Comparison of ENCODE assay signal across 7 cellular contexts in the genomic region with DNA sequence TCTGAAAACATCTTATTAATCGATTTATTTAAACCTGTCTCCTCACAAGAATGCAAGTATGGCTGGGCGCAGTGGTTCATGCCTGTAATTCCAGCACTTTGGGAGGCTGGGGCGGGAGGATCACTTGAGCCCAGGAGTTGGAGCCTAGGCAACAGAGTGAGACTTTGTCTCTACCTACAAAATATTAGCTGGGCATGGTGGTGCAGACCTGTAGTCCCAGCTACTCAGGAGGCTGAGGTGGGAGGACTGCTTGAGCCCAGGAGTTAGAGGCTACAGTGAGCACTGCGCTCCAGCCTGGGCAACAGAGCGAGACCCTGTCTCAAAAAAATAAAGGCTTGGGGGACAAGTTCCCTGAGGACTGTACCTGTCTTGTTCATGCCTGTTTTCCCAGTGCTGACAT.
A peak's percentile ranks its signal among the peaks of the same experiment; 100 is the strongest.
DNase-seq lines count a peak whose midpoint lies in the region; ATAC-seq and TF ChIP-seq lines count a peak whose summit lies in the region.
"Not testable (repeated sequence)": the region's sequence is repeated elsewhere in the genome, so short reads cannot be mapped to it uniquely, and the experiment has no call there.

No MANE protein-coding gene starts in this region.

- H3F3A ChIP-seq in OCI-LY1 (ENCODE audit: insufficient read depth, low read length) = peaks cover 29% of the 10 kb centered on the region

- not testable (repeated sequence) for H3K9me2 ChIP-seq in OCI-LY1 (ENCODE audit: low read depth, low read length)

- H3K9me3 Mint-ChIP-seq in CD4-positive, alpha-beta T cell; activated CD4-positive, alpha-beta T cell treated with anti-CD3 and anti-CD28 coated beads for 36 hours (ENCODE audit: low read depth); immature natural killer cell; stimulated activated effector memory CD8-positive, alpha-beta T cell treated with anti-CD3 and anti-CD28 coated beads, Interleukin-12 subunit alpha, Interleukin-12 subunit beta, amount 100 ng/mL, for 72 hours: not testable (repeated sequence)

- not testable (repeated sequence) for TF ChIP-seq CTCF in CD4-positive, alpha-beta T cell (IDR thresholded peaks at IDR 0.05); OCI-LY1 (IDR thresholded peaks at IDR 0.05; ENCODE audit: low read length); body of pancreas (IDR thresholded peaks at IDR 0.05)

- CTCF ChIA-PET in CD4-positive, alpha-beta T cell (lab: Charles Lee) = interaction anchor here (1.5 to 1.8 kb wide), 2 partner anchors 10 to 86 kb away, joined by 4 to 5 read pairs; no protein-coding TSS in a partner anchor
- CTCF ChIA-PET in activated CD4-positive, alpha-beta T cell treated with anti-CD3 and anti-CD28 coated beads for 36 hours (lab: Charles Lee) = interaction anchor here (0.6 to 1.1 kb wide), 5 partner anchors 12 to 746 kb away, joined by 3 read pairs; no protein-coding TSS in a partner anchor

- DNase-seq in CD4-positive, alpha-beta T cell; activated CD4-positive, alpha-beta T cell treated with anti-CD3 and anti-CD28 coated beads for 36 hours; body of pancreas; immature natural killer cell; stimulated activated effector memory CD8-positive, alpha-beta T cell treated with anti-CD3 and anti-CD28 coated beads, Interleukin-12 subunit alpha, Interleukin-12 subunit beta, amount 100 ng/mL, for 72 hours (ENCODE audit: low spot score in 2 of 2): not testable (repeated sequence)

- 89 to 95% methylated on average over 5 of the region's 5 CpGs for WGBS in body of pancreas, 2 donors

- not testable (repeated sequence) for ATAC-seq in CD4-positive, alpha-beta T cell (ENCODE audit: poor library complexity); activated CD4-positive, alpha-beta T cell treated with anti-CD3 and anti-CD28 coated beads for 36 hours; body of pancreas; stimulated activated effector memory CD8-positive, alpha-beta T cell treated with anti-CD3 and anti-CD28 coated beads, Interleukin-12 subunit alpha, Interleukin-12 subunit beta, amount 100 ng/mL, for 72 hours

- not testable (repeated sequence) for TF ChIP-seq POLR2A in body of pancreas (IDR thresholded peaks at IDR 0.05)

- H3K36me3 Mint-ChIP-seq in CD4-positive, alpha-beta T cell (ENCODE audit: low read depth) = peaks cover 22% of the 10 kb centered on the region
- H3K36me3 Mint-ChIP-seq in activated CD4-positive, alpha-beta T cell treated with anti-CD3 and anti-CD28 coated beads for 36 hours (ENCODE audit: low read depth) = peaks cover 19% of the 10 kb centered on the region
- H3K36me3 Mint-ChIP-seq in immature natural killer cell = not testable (repeated sequence)
- peaks cover 54% of the 10 kb centered on the region for H3K36me3 Mint-ChIP-seq in stimulated activated effector memory CD8-positive, alpha-beta T cell treated with anti-CD3 and anti-CD28 coated beads, Interleukin-12 subunit alpha, Interleukin-12 subunit beta, amount 100 ng/mL, for 72 hours

- peaks cover 81% of the 10 kb centered on the region for H3K4me1 ChIP-seq in OCI-LY1 (ENCODE audit: insufficient read depth, low read length, severe bottlenecking)
- H3K4me1 ChIP-seq in body of pancreas = peaks cover 71% of the 10 kb centered on the region
- H3K4me1 ChIP-seq in mucosa of rectum (ENCODE audit: control insufficient read depth in 2 of 2, insufficient read depth in 2 of 2, low read length in 2 of 2) = peaks cover 30 to 37% of the 10 kb centered on the region in 2 donors

- H3K4me3 Mint-ChIP-seq in CD4-positive, alpha-beta T cell; activated CD4-positive, alpha-beta T cell treated with anti-CD3 and anti-CD28 coated beads for 36 hours; stimulated activated effector memory CD8-positive, alpha-beta T cell treated with anti-CD3 and anti-CD28 coated beads, Interleukin-12 subunit alpha, Interleukin-12 subunit beta, amount 100 ng/mL, for 72 hours: not testable (repeated sequence)
- peak overlapping the region in 2 of 5 donors; percentile 18 to 41 for H3K4me3 Mint-ChIP-seq in immature natural killer cell

- H4K20me1 ChIP-seq in OCI-LY1 (ENCODE audit: insufficient read depth, low read length) = not testable (repeated sequence)

- POLR2A ChIA-PET in CD4-positive, alpha-beta T cell (lab: Charles Lee); activated CD4-positive, alpha-beta T cell treated with anti-CD3 and anti-CD28 coated beads for 36 hours (lab: Charles Lee): not testable (repeated sequence)

- peak overlapping the region; percentile 94 for H3K27ac Mint-ChIP-seq in CD4-positive, alpha-beta T cell
- peak overlapping the region; percentile 66 for H3K27ac Mint-ChIP-seq in activated CD4-positive, alpha-beta T cell treated with anti-CD3 and anti-CD28 coated beads for 36 hours
- H3K27ac Mint-ChIP-seq in immature natural killer cell = peak overlapping the region in 5 of 6 donors; percentile 56 to 93 (median 62)
- peak overlapping the region; percentile 48 for H3K27ac Mint-ChIP-seq in stimulated activated effector memory CD8-positive, alpha-beta T cell treated with anti-CD3 and anti-CD28 coated beads, Interleukin-12 subunit alpha, Interleukin-12 subunit beta, amount 100 ng/mL, for 72 hours

- peak overlapping the region; percentile 49 for H3K4me2 ChIP-seq in OCI-LY1 (ENCODE audit: low read length)

- intact Hi-C loops in CD4-positive, alpha-beta T cell (cut with DNase I, micrococcal nuclease); body of pancreas (cut with DNase I): not testable (repeated sequence)
- intact Hi-C loops in activated CD4-positive, alpha-beta T cell treated with anti-CD3 and anti-CD28 coated beads for 36 hours (cut with DNase I, micrococcal nuclease) = loop anchor here in 1 of 2 experiments (10.0 kb wide), 1 partner anchor 350 kb away; no protein-coding TSS in a partner anchor

- peaks cover 49% of the 10 kb centered on the region for H3K36me3 ChIP-seq in OCI-LY1 (ENCODE audit: insufficient read depth, low read length)
- not testable (repeated sequence) for H3K36me3 ChIP-seq in body of pancreas (replicated peaks in 1 of 2; ENCODE audit: insufficient read depth in 1 of 2, low read depth in 2 of 2); mucosa of rectum (ENCODE audit: control insufficient read depth in 2 of 2, insufficient read depth in 2 of 2, low read length in 2 of 2)

- H2AFZ ChIP-seq in OCI-LY1 (ENCODE audit: low read length) = not testable (repeated sequence)

- H3K27ac ChIP-seq in CD4-positive, alpha-beta T cell (ENCODE audit: low read depth, low read length) = not testable (repeated sequence)
- H3K27ac ChIP-seq in OCI-LY1 (ENCODE audit: low read depth, low read length, poor library complexity, severe bottlenecking) (peak overlapping the region; percentile 100), body of pancreas (peak overlapping the region; percentile 68 to 82 (median 78)), mucosa of rectum (ENCODE audit: low read depth in 2 of 2, low read length in 2 of 2) (peak overlapping the region; percentile 78 to 81)

- not testable (repeated sequence) for H3K27me3 ChIP-seq in CD4-positive, alpha-beta T cell (ENCODE audit: control insufficient read depth, insufficient read depth, low read length); OCI-LY1 (ENCODE audit: insufficient read depth, low read length); body of pancreas; mucosa of rectum (ENCODE audit: control insufficient read depth in 2 of 2, insufficient read depth in 2 of 2, low read length in 2 of 2)

- H3K27me3 Mint-ChIP-seq in CD4-positive, alpha-beta T cell; activated CD4-positive, alpha-beta T cell treated with anti-CD3 and anti-CD28 coated beads for 36 hours; immature natural killer cell (ENCODE audit: low read depth in 3 of 3): not testable (repeated sequence)

- peak overlapping the region; percentile 48; the same call in 1 of the 2 replicates for H3K9ac ChIP-seq in OCI-LY1 (ENCODE audit: low read length)
- not testable (repeated sequence) for H3K9ac ChIP-seq in mucosa of rectum (ENCODE audit: low read depth in 1 of 2, low read length in 2 of 2)

- not testable (repeated sequence) for H3K9me3 ChIP-seq in CD4-positive, alpha-beta T cell (ENCODE audit: control insufficient read depth, low read length); OCI-LY1 (ENCODE audit: low read length); body of pancreas; mucosa of rectum (ENCODE audit: control insufficient read depth in 2 of 2, low read length in 2 of 2)

- H3K4me3 ChIP-seq in OCI-LY1 (ENCODE audit: low read depth, low read length, poor library complexity, severe bottlenecking) = peak overlapping the region; percentile 37
- H3K4me3 ChIP-seq in body of pancreas; mucosa of rectum (ENCODE audit: low read length in 2 of 2): not testable (repeated sequence)

- peaks cover 69% of the 10 kb centered on the region for H3K4me1 Mint-ChIP-seq in CD4-positive, alpha-beta T cell (ENCODE audit: low read depth)
- peaks cover 88% of the 10 kb centered on the region for H3K4me1 Mint-ChIP-seq in activated CD4-positive, alpha-beta T cell treated with anti-CD3 and anti-CD28 coated beads for 36 hours
- H3K4me1 Mint-ChIP-seq in immature natural killer cell = peaks cover 79 to 93% of the 10 kb centered on the region in 2 donors
- H3K4me1 Mint-ChIP-seq in stimulated activated effector memory CD8-positive, alpha-beta T cell treated with anti-CD3 and anti-CD28 coated beads, Interleukin-12 subunit alpha, Interleukin-12 subunit beta, amount 100 ng/mL, for 72 hours = peaks cover 79% of the 10 kb centered on the region

- peaks cover 51% of the 10 kb centered on the region for H3K79me2 ChIP-seq in OCI-LY1 (ENCODE audit: insufficient read depth, low read length)
